ENCODE assay signal across 33 cellular contexts in genomic region chr9:22139261-22139660, GRCh38.
"Had no signal": no experiment of that assay in that cellular context is flagged by ENCODE, and none has a peak within 500 bp of the region (broad histone marks: within the 10 kb centered on the region; RNA-seq: fewer than 3 reads in every experiment).

No MANE protein-coding gene starts in this region.

- H3K9me3 ChIP-seq: ascending aorta, body of pancreas, breast epithelium had no signal

- H3K27ac ChIP-seq: ascending aorta, body of pancreas, brain microvascular endothelial cell, breast epithelium, WERI-Rb-1 had no signal

- H3K27me3 ChIP-seq: ascending aorta, body of pancreas, brain microvascular endothelial cell, breast epithelium had no signal

- H3K4me3 ChIP-seq: ascending aorta, body of pancreas, breast epithelium had no signal

- H3K4me1 ChIP-seq: ascending aorta, body of pancreas, breast epithelium had no signal

- FAIRE-seq: TTC549 had no signal

- H3K36me3 ChIP-seq: ascending aorta, brain microvascular endothelial cell, breast epithelium, WERI-Rb-1 had no signal

- DNase-seq: activated CD4-positive, alpha-beta memory T cell treated with anti-CD3 and anti-CD28 coated beads, Interleukin-2, amount 10 ng/mL, durations not matched to agents 7 days and 5 days; activated CD4-positive, alpha-beta T cell treated with anti-CD3 and anti-CD28 coated beads for 1 hour; activated CD4-positive, alpha-beta T cell treated with anti-CD3 and anti-CD28 coated beads for 36 hours; activated CD4-positive, alpha-beta T cell treated with anti-CD3 and anti-CD28 coated beads for 48 hours; activated CD4-positive, alpha-beta T cell treated with anti-CD3 and anti-CD28 coated beads, Interleukin-2, amount 10 ng/mL, durations not matched to agents 7 days and 5 days; activated CD4-positive, alpha-beta T cell treated with anti-CD3 and anti-CD28 coated beads, Interleukin-2, amount 50 U/mL, for 48 hours; activated CD4-positive, CD25-positive, alpha-beta regulatory T cell; activated CD8-positive, alpha-beta memory T cell treated with anti-CD3 and anti-CD28 coated beads for 24 hours; activated CD8-positive, alpha-beta memory T cell treated with anti-CD3 and anti-CD28 coated beads, Interleukin-2, amount 10 ng/mL, durations not matched to agents 7 days and 5 days; activated CD8-positive, alpha-beta memory T cell treated with anti-CD3 and anti-CD28 coated beads, Interleukin-2, amount 50 U/mL, for 48 hours; activated CD8-positive, alpha-beta T cell treated with anti-CD3 and anti-CD28 coated beads, Interleukin-2, amount 10 ng/mL, durations not matched to agents 7 days and 5 days; activated effector memory CD4-positive, alpha-beta T cell treated with Interleukin-2 at 50 U/mL for 16 hours; activated gamma-delta T cell; activated naive CD4-positive, alpha-beta T cell treated with anti-CD3 and anti-CD28 coated beads, Interleukin-2, amount 10 ng/mL, durations not matched to agents 7 days and 5 days; activated naive CD4-positive, alpha-beta T cell treated with Interleukin-2 at 50 U/mL for 16 hours; activated naive CD8-positive, alpha-beta T cell treated with anti-CD3 and anti-CD28 coated beads, Interleukin-2, amount 10 ng/mL, durations not matched to agents 7 days and 5 days; activated naive CD8-positive, alpha-beta T cell treated with anti-CD3 and anti-CD28 coated beads, Interleukin-2, amount 50 U/mL, for 24 hours; activated T-cell treated with anti-CD3 and anti-CD28 coated beads, Interleukin-2, amount 50 U/mL, for 24 hours; activated T-cell treated with anti-CD3 and anti-CD28 coated beads, Interleukin-2, amount 50 U/mL, for 48 hours; amygdala; anterior cingulate cortex; body of pancreas; brain microvascular endothelial cell; central memory CD4-positive, alpha-beta T cell; T-helper 1 cell; T-helper 2 cell; T-helper 9 cell; WERI-Rb-1 had no signal

- ATAC-seq: activated CD4-positive, alpha-beta T cell treated with anti-CD3 and anti-CD28 coated beads for 36 hours; activated CD4-positive, CD25-positive, alpha-beta regulatory T cell treated with anti-CD3 and anti-CD28 coated beads, Interleukin-2, amount 50 U/mL, for 24 hours; activated CD8-positive, alpha-beta memory T cell treated with anti-CD3 and anti-CD28 coated beads, Interleukin-2, amount 10 ng/mL, durations not matched to agents 7 days and 5 days; activated CD8-positive, alpha-beta T cell treated with anti-CD3 and anti-CD28 coated beads, Interleukin-2, amount 10 ng/mL, durations not matched to agents 7 days and 5 days; activated naive CD8-positive, alpha-beta T cell treated with anti-CD3 and anti-CD28 coated beads, Interleukin-2, amount 50 U/mL, for 24 hours; body of pancreas; WTC11 had no signal
